1 cellular context compared by ENCODE assay signal in genomic region chr13:51913421-51914136, GRCh38.
TF ChIP-seq lines count a peak whose summit lies in the region.

No MANE protein-coding gene starts in this region.

TF ChIP-seq in K562, 482 proteins besides CTCF, POLR2A, EP300 and RAD21 (continued from another document and continues in another):
- TF ChIP-seq ZHX1 (conservative IDR thresholded peaks at IDR 0.05; ENCODE audit: low read length): no peak
- TF ChIP-seq AFF1 (IDR thresholded peaks at IDR 0.05; ENCODE audit: low read depth in 1 of 2, partially characterized antibody in 2 of 2): no peak
- TF ChIP-seq HDAC8 (tag; IDR thresholded peaks at IDR 0.05): no peak
- no peak for TF ChIP-seq ZNF407 (IDR thresholded peaks at IDR 0.05; ENCODE audit: low read depth)
- no peak for TF ChIP-seq SETDB1 (IDR thresholded peaks at IDR 0.05; ENCODE audit: low read length)
- no peak for TF ChIP-seq TCF15 (CRISPR knock-in tag; IDR thresholded peaks at IDR 0.05)
- no peak for TF ChIP-seq ZNF280B (CRISPR knock-in tag; IDR thresholded peaks at IDR 0.05)
- TF ChIP-seq HMBOX1 (IDR thresholded peaks at IDR 0.05): no peak
- TF ChIP-seq ELK3 (CRISPR knock-in tag; IDR thresholded peaks at IDR 0.05): no peak
- TF ChIP-seq IRF1 (CRISPR knock-in tag; IDR thresholded peaks at IDR 0.05; ENCODE audit: borderline replicate concordance): no peak
- TF ChIP-seq E2F5 (CRISPR knock-in tag; IDR thresholded peaks at IDR 0.05): no peak
- no peak for TF ChIP-seq ZBTB40 (IDR thresholded peaks at IDR 0.05)
- TF ChIP-seq ZBTB40 (CRISPR knock-in tag; IDR thresholded peaks at IDR 0.05): no peak
- TF ChIP-seq TSC22D4 (tag; IDR thresholded peaks at IDR 0.05): no peak
